Comparison of ENCODE assay signal across 31 cellular contexts in the genomic region with DNA sequence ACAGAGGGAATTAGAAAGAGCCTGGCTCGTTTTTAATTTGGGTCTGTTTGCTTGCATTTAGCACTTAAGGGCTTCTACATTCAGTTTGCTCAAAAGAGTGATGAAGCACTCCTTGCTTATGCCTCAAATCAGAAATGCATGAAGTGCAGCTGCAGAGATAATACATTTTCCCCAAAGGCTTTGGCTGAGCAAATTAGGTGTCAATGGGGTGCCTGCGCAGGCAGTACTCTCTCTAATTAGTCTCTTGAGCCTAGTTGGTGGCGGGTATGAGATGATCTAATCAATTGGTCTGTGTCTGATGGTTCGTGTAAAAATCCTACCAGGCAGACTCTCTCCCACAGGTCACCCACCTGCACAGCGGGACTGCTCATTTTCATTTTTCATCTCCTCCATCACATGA.
A peak's percentile ranks its signal among the peaks of the same experiment; 100 is the strongest.
DNase-seq lines count a peak whose midpoint lies in the region; TF ChIP-seq lines count a peak whose summit lies in the region.
"Had no signal": no experiment of that assay in that cellular context is flagged by ENCODE, and none has a peak within 500 bp of the region (broad histone marks: within the 10 kb centered on the region; RNA-seq: fewer than 3 reads in every experiment).

No MANE protein-coding gene starts in this region.

- H3K36me3 ChIP-seq in Karpas-422 (ENCODE audit: insufficient read depth, low read length), result no peaks in the 10 kb centered on the region
- H3K36me3 ChIP-seq: left ventricle myocardium inferior, suprapubic skin, upper lobe of right lung had no signal

- peaks cover 31% of the 10 kb centered on the region for H3K4me1 ChIP-seq in Karpas-422 (ENCODE audit: low read length)
- H3K4me1 ChIP-seq: psoas muscle, suprapubic skin, upper lobe of right lung had no signal

- H3K9ac ChIP-seq in Karpas-422 (ENCODE audit: low read length), result no peak overlapping the region
- H3K9ac ChIP-seq: BLaER1 treated with 17β-estradiol and CSF1 and Interleukin-3, amounts not matched to agents 10 nM and 100 nM had no signal

- no peaks in the 10 kb centered on the region for H3K9me3 Mint-ChIP-seq in endothelial cell (ENCODE audit: unreplicated experiment)
- H3K9me3 Mint-ChIP-seq in activated naive CD4-positive, alpha-beta T cell treated with anti-CD3 and anti-CD28 coated beads for 36 hours, result no peaks in the 10 kb centered on the region
- no peaks in the 10 kb centered on the region for H3K9me3 Mint-ChIP-seq in activated T-helper 1 cell treated with anti-CD3 and anti-CD28 coated beads, Interleukin-12 subunit alpha, Interleukin-12 subunit beta, Interleukin-2, Interleukin-4 antibody, amounts not matched to agents 30 ng/mL and 10 ng/mL and 1 ng/mL, durations not matched to agents 14 hours and 24 hours and 36 hours
- H3K9me3 Mint-ChIP-seq: activated naive CD8-positive, alpha-beta T cell treated with anti-CD3 and anti-CD28 coated beads, Interleukin-2, amount 50 U/mL, for 24 hours; central memory CD8-positive, alpha-beta T cell; T-helper 2 cell treated with Interferon-gamma antibody and Interleukin-4, amounts not matched to agents 5 μg/mL and 100 μg/mL, for 36 hours had no signal

- H3K4me1 Mint-ChIP-seq in endothelial cell (ENCODE audit: unreplicated experiment), result peaks cover 33% of the 10 kb centered on the region
- H3K4me1 Mint-ChIP-seq in activated naive CD4-positive, alpha-beta T cell treated with anti-CD3 and anti-CD28 coated beads for 36 hours (ENCODE audit: low read depth), result no peaks in the 10 kb centered on the region
- H3K4me1 Mint-ChIP-seq in activated T-helper 1 cell treated with anti-CD3 and anti-CD28 coated beads, Interleukin-12 subunit alpha, Interleukin-12 subunit beta, Interleukin-2, Interleukin-4 antibody, amounts not matched to agents 30 ng/mL and 10 ng/mL and 1 ng/mL, durations not matched to agents 14 hours and 24 hours and 36 hours (ENCODE audit: low read depth), result no peaks in the 10 kb centered on the region
- H3K4me1 Mint-ChIP-seq: activated CD4-positive, alpha-beta T cell treated with anti-CD3 and anti-CD28 coated beads for 36 hours; activated naive CD8-positive, alpha-beta T cell treated with anti-CD3 and anti-CD28 coated beads, Interleukin-2, amount 50 U/mL, for 24 hours; central memory CD8-positive, alpha-beta T cell; IgD-negative memory B cell had no signal

- CTCF ChIA-PET in activated naive CD4-positive, alpha-beta T cell treated with anti-CD3 and anti-CD28 coated beads for 36 hours (lab: Charles Lee), result interaction anchor here (0.5 to 0.6 kb wide), 2 partner anchors 189 to 361 kb away, joined by 3 read pairs; no protein-coding TSS in a partner anchor

- DNase-seq in Karpas-422, result peak; percentile 50
- DNase-seq in NCI-H146 (lab: John Stamatoyannopoulos, UW), result peak; percentile 89
- peak; percentile 58 for DNase-seq in NCI-H345 (lab: John Stamatoyannopoulos, UW)
- no peak for DNase-seq in endothelial cell (ENCODE audit: low spot score)
- DNase-seq in activated naive CD4-positive, alpha-beta T cell treated with anti-CD3 and anti-CD28 coated beads for 36 hours, result no peak
- DNase-seq in stimulated activated CD4-positive, alpha-beta T cell treated with anti-CD3 and anti-CD28 coated beads, Interleukin-1b, Interleukin-23, amount 100 ng/mL, for 48 hours, result no peak
- no peak for DNase-seq in activated T-helper 1 cell treated with anti-CD3 and anti-CD28 coated beads, Interleukin-12 subunit alpha, Interleukin-12 subunit beta, Interleukin-2, Interleukin-4 antibody, amounts not matched to agents 30 ng/mL and 10 ng/mL and 1 ng/mL, durations not matched to agents 14 hours and 24 hours and 36 hours (ENCODE audit: low spot score)
- DNase-seq in AML-193 (lab: John Stamatoyannopoulos, UW), result no peak
- DNase-seq: activated CD4-positive, alpha-beta T cell treated with anti-CD3 and anti-CD28 coated beads for 36 hours; activated gamma-delta T cell treated with Interleukin-2 at 50 U/mL for 16 hours; activated naive CD8-positive, alpha-beta T cell treated with anti-CD3 and anti-CD28 coated beads, Interleukin-2, amount 50 U/mL, for 24 hours; activated T-cell treated with anti-CD3 and anti-CD28 coated beads, Interleukin-2, amount 50 U/mL, for 1 hour; dermis blood vessel endothelial cell; DMS79; GDM1; H7; islet precursor cell; left ventricle myocardium inferior; mesendoderm; NCI-H1694; NCI-H510A treated with DMSO at 0.1 percent for 48 hours; occipital lobe; psoas muscle; stimulated activated naive CD4-positive, alpha-beta T cell; upper lobe of right lung had no signal

- TF ChIP-seq CTCF in endothelial cell (IDR thresholded peaks at IDR 0.05; ENCODE audit: unreplicated experiment), result no peak

- no peaks in the 10 kb centered on the region for H3K27me3 ChIP-seq in Karpas-422 (ENCODE audit: low read length)
- H3K27me3 ChIP-seq: BLaER1 treated with 17β-estradiol and CSF1 and Interleukin-3, amounts not matched to agents 10 nM and 100 nM; suprapubic skin; upper lobe of right lung had no signal

- H3K4me3 Mint-ChIP-seq in endothelial cell (ENCODE audit: unreplicated experiment), result no peak overlapping the region
- H3K4me3 Mint-ChIP-seq in activated naive CD4-positive, alpha-beta T cell treated with anti-CD3 and anti-CD28 coated beads for 36 hours, result no peak overlapping the region
- no peak overlapping the region for H3K4me3 Mint-ChIP-seq in activated T-helper 1 cell treated with anti-CD3 and anti-CD28 coated beads, Interleukin-12 subunit alpha, Interleukin-12 subunit beta, Interleukin-2, Interleukin-4 antibody, amounts not matched to agents 30 ng/mL and 10 ng/mL and 1 ng/mL, durations not matched to agents 14 hours and 24 hours and 36 hours
- H3K4me3 Mint-ChIP-seq: activated CD4-positive, alpha-beta T cell treated with anti-CD3 and anti-CD28 coated beads for 36 hours; activated naive CD8-positive, alpha-beta T cell treated with anti-CD3 and anti-CD28 coated beads, Interleukin-2, amount 50 U/mL, for 24 hours; central memory CD8-positive, alpha-beta T cell; IgD-negative memory B cell; T-helper 2 cell treated with Interferon-gamma antibody and Interleukin-4, amounts not matched to agents 5 μg/mL and 100 μg/mL, for 36 hours had no signal

- intact Hi-C loops in activated naive CD4-positive, alpha-beta T cell treated with anti-CD3 and anti-CD28 coated beads for 36 hours (cut with micrococcal nuclease), result no loop called here
- intact Hi-C loops in activated T-helper 1 cell treated with anti-CD3 and anti-CD28 coated beads, Interleukin-12 subunit alpha, Interleukin-12 subunit beta, Interleukin-2, Interleukin-4 antibody, amounts not matched to agents 30 ng/mL and 10 ng/mL and 1 ng/mL, durations not matched to agents 14 hours and 24 hours and 36 hours (cut with micrococcal nuclease), result no loop called here

- peak overlapping the region; percentile 93 for H3K27ac Mint-ChIP-seq in endothelial cell (ENCODE audit: unreplicated experiment)
- no peak overlapping the region for H3K27ac Mint-ChIP-seq in activated naive CD4-positive, alpha-beta T cell treated with anti-CD3 and anti-CD28 coated beads for 36 hours
- no peak overlapping the region for H3K27ac Mint-ChIP-seq in activated T-helper 1 cell treated with anti-CD3 and anti-CD28 coated beads, Interleukin-12 subunit alpha, Interleukin-12 subunit beta, Interleukin-2, Interleukin-4 antibody, amounts not matched to agents 30 ng/mL and 10 ng/mL and 1 ng/mL, durations not matched to agents 14 hours and 24 hours and 36 hours
- H3K27ac Mint-ChIP-seq: activated CD4-positive, alpha-beta T cell treated with anti-CD3 and anti-CD28 coated beads for 36 hours; activated naive CD8-positive, alpha-beta T cell treated with anti-CD3 and anti-CD28 coated beads, Interleukin-2, amount 50 U/mL, for 24 hours; IgD-negative memory B cell; T-helper 2 cell treated with Interferon-gamma antibody and Interleukin-4, amounts not matched to agents 5 μg/mL and 100 μg/mL, for 36 hours had no signal

- no peaks in the 10 kb centered on the region for H3K9me2 ChIP-seq in Karpas-422 (replicated peaks; ENCODE audit: insufficient read depth, low read length)

- no peaks in the 10 kb centered on the region for H3K36me3 Mint-ChIP-seq in endothelial cell (ENCODE audit: low read depth, unreplicated experiment)
- H3K36me3 Mint-ChIP-seq in activated naive CD4-positive, alpha-beta T cell treated with anti-CD3 and anti-CD28 coated beads for 36 hours (ENCODE audit: low read depth), result no peaks in the 10 kb centered on the region
- no peaks in the 10 kb centered on the region for H3K36me3 Mint-ChIP-seq in activated T-helper 1 cell treated with anti-CD3 and anti-CD28 coated beads, Interleukin-12 subunit alpha, Interleukin-12 subunit beta, Interleukin-2, Interleukin-4 antibody, amounts not matched to agents 30 ng/mL and 10 ng/mL and 1 ng/mL, durations not matched to agents 14 hours and 24 hours and 36 hours (ENCODE audit: low read depth)

- peak overlapping the region; percentile 45 for H3K27ac ChIP-seq in Karpas-422 (ENCODE audit: low read length)
- H3K27ac ChIP-seq: BLaER1 treated with 17β-estradiol and CSF1 and Interleukin-3, amounts not matched to agents 10 nM and 100 nM; left ventricle myocardium inferior; psoas muscle; SK-N-MC; suprapubic skin; upper lobe of right lung had no signal

- peaks cover 2% of the 10 kb centered on the region for H3K27me3 Mint-ChIP-seq in endothelial cell (ENCODE audit: unreplicated experiment)
- peaks cover 2% of the 10 kb centered on the region for H3K27me3 Mint-ChIP-seq in activated naive CD4-positive, alpha-beta T cell treated with anti-CD3 and anti-CD28 coated beads for 36 hours (ENCODE audit: low read depth)
- peaks cover 1% of the 10 kb centered on the region for H3K27me3 Mint-ChIP-seq in activated T-helper 1 cell treated with anti-CD3 and anti-CD28 coated beads, Interleukin-12 subunit alpha, Interleukin-12 subunit beta, Interleukin-2, Interleukin-4 antibody, amounts not matched to agents 30 ng/mL and 10 ng/mL and 1 ng/mL, durations not matched to agents 14 hours and 24 hours and 36 hours (ENCODE audit: insufficient read depth)
- H3K27me3 Mint-ChIP-seq: activated CD4-positive, alpha-beta T cell treated with anti-CD3 and anti-CD28 coated beads for 36 hours; activated naive CD8-positive, alpha-beta T cell treated with anti-CD3 and anti-CD28 coated beads, Interleukin-2, amount 50 U/mL, for 24 hours; central memory CD8-positive, alpha-beta T cell; IgD-negative memory B cell had no signal

- H4K20me1 ChIP-seq in Karpas-422 (ENCODE audit: insufficient read depth, low read depth, low read length), result no peaks in the 10 kb centered on the region
- H4K20me1 ChIP-seq: BLaER1 treated with 17β-estradiol and CSF1 and Interleukin-3, amounts not matched to agents 10 nM and 100 nM had no signal

- no peak overlapping the region for H3K4me3 ChIP-seq in Karpas-422 (ENCODE audit: low read length)
- H3K4me3 ChIP-seq: BLaER1 treated with 17β-estradiol and CSF1 and Interleukin-3, amounts not matched to agents 10 nM and 100 nM; left ventricle myocardium inferior; psoas muscle; SK-N-MC; suprapubic skin; upper lobe of right lung had no signal

- H3K79me2 ChIP-seq in Karpas-422 (ENCODE audit: low read length), result no peaks in the 10 kb centered on the region

- no peaks in the 10 kb centered on the region for H3K9me3 ChIP-seq in Karpas-422 (ENCODE audit: low read length)
- H3K9me3 ChIP-seq: left ventricle myocardium inferior, psoas muscle, suprapubic skin, upper lobe of right lung had no signal

- H2AFZ ChIP-seq in Karpas-422 (ENCODE audit: low read length), result no peak overlapping the region

- H3K4me2 ChIP-seq in Karpas-422 (ENCODE audit: low read depth, low read length, poor library complexity, severe bottlenecking), result peak overlapping the region; percentile 7
- H3K4me2 ChIP-seq: BLaER1 treated with 17β-estradiol and CSF1 and Interleukin-3, amounts not matched to agents 10 nM and 100 nM had no signal

Comparison
In these comparisons a context has a peak if more than half of its experiments do, and no peak if none do; other contexts are left out.
1. DNase-seq: peak in Karpas-422 (single experiment), NCI-H146 (single experiment) and NCI-H345 (single experiment); none in endothelial cell (single experiment), activated naive CD4-positive, alpha-beta T cell treated with anti-CD3 and anti-CD28 coated beads for 36 hours (single experiment), stimulated activated CD4-positive, alpha-beta T cell treated with anti-CD3 and anti-CD28 coated beads, Interleukin-1b, Interleukin-23, amount 100 ng/mL, for 48 hours (single experiment), activated T-helper 1 cell treated with anti-CD3 and anti-CD28 coated beads, Interleukin-12 subunit alpha, Interleukin-12 subunit beta, Interleukin-2, Interleukin-4 antibody, amounts not matched to agents 30 ng/mL and 10 ng/mL and 1 ng/mL, durations not matched to agents 14 hours and 24 hours and 36 hours (single experiment) and AML-193 (0 of 2).